16 cellular contexts compared by ENCODE assay signal in the genomic region with DNA sequence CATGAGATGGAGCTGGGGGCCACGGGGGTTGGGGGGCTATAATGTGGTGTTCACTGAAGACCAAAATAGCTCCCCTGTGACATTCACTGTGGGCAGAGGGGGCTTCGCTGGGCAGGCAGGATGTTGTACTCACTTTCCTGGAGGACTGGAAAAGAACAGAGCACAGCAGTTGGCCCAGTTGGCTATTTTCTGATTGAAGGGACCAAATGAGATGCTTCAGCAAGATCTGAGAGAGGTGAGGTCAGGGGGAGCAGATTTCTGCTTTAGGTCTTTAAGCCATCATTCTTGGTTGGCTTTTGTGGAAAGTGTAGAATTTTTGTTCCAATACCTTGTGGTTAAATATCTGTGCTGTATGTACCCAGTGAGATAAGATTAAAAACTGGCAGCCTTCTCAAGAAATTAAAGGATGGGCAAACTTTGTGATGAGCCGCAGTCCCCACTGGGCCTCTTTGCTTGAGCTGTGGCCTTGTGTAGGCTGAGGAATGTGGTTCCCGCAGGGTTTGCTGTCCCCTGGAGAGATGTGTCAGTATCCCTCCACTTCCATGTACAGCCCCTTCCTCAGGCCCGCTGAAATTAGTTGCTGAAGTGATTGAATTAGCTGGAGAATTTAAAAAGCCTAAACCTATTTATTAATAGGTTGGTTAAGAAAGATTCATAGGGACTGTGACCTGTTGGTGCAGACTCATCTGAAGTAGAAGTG.
"Had no signal": no experiment of that assay in that cellular context is flagged by ENCODE, and none has a peak within 500 bp of the region (broad histone marks: within the 10 kb centered on the region; RNA-seq: fewer than 3 reads in every experiment).

No MANE protein-coding gene starts in this region.

- H3K27me3 ChIP-seq: colonic mucosa, gastrocnemius medialis, heart left ventricle, left lung, right atrium auricular region, stomach had no signal

- ATAC-seq: activated CD4-positive, alpha-beta T cell treated with anti-CD3 and anti-CD28 coated beads for 36 hours; activated T-helper 17 cell treated with anti-CD3 and anti-CD28 coated beads, Interleukin-2, amount 50 U/mL, for 72 hours; gastrocnemius medialis; heart left ventricle; left lung; WTC11 had no signal

- H3K9me3 ChIP-seq: colonic mucosa, gastrocnemius medialis, heart left ventricle, left lung, right atrium auricular region, stomach had no signal

- DNase-seq: activated CD4-positive, alpha-beta T cell treated with anti-CD3 and anti-CD28 coated beads for 36 hours; activated CD4-positive, alpha-beta T cell treated with anti-CD3 and anti-CD28 coated beads, Interleukin-2, amount 50 U/mL, for 48 hours; activated naive CD4-positive, alpha-beta T cell treated with Interleukin-2 at 50 U/mL for 16 hours; caudate nucleus; colonic mucosa; gastrocnemius medialis; heart left ventricle; left lung; naive B cell; stimulated activated CD4-positive, alpha-beta T cell treated with anti-CD3 and anti-CD28 coated beads, Interleukin-15, amount 100 ng/mL, for 24 hours; stimulated activated CD4-positive, alpha-beta T cell treated with anti-CD3 and anti-CD28 coated beads, Interleukin-4, amount 100 ng/mL, for 1 hour; stomach had no signal

- H3K4me3 ChIP-seq: colonic mucosa, gastrocnemius medialis, heart left ventricle, left lung, right atrium auricular region, skin epidermis, stomach had no signal

- H3K4me1 ChIP-seq: colonic mucosa, gastrocnemius medialis, heart left ventricle, left lung, right atrium auricular region, stomach had no signal

- H3K27ac ChIP-seq: colonic mucosa, gastrocnemius medialis, left lung, right atrium auricular region, skin epidermis, stomach had no signal

- H3K36me3 ChIP-seq: colonic mucosa had no signal
